Comparison of ENCODE assay signal across 21 cellular contexts in the genomic region with DNA sequence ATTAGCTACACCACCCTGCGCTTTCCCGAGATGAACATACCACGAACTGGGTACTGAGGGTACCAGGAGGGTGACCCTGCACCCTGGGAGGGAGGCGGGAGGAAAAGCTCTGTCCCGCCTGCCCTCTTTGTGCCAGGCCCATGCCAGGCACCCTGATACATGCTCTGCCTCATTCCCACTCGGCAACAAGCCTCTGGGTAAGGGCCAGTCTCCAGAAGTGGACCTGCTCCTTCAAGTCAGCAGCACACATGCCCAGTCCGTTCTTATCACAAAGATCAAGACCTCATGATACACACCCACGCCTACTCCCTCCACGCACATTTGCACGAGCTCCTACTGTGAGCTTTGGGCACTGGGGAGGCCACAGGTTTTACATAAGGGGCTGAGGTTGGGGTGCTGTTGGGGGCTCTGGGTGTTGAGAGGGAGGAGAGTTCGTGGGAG. TPM values are rescaled to one million over a fixed set of nuclear protein-coding genes. Genes with fewer than 3 reads are reported as not detected.
A peak's percentile ranks its signal among the peaks of the same experiment; 100 is the strongest.
DNase-seq lines count a peak whose midpoint lies in the region; ATAC-seq and TF ChIP-seq lines count a peak whose summit lies in the region.
"Had no signal": no experiment of that assay in that cellular context is flagged by ENCODE, and none has a peak within 500 bp of the region (broad histone marks: within the 10 kb centered on the region; RNA-seq: fewer than 3 reads in every experiment).

No MANE protein-coding gene starts in this region.

- no peak for TF ChIP-seq POLR2A in testis (IDR thresholded peaks at IDR 0.05)

- no peaks in the 10 kb centered on the region for H3K36me3 ChIP-seq in testis (ENCODE audit: low read depth, missing control alignments)
- H3K36me3 ChIP-seq in HAP-1 (replicated peaks), result no peaks in the 10 kb centered on the region
- H3K36me3 ChIP-seq: breast epithelium, neutrophil had no signal

- H3K36me3 Mint-ChIP-seq in activated naive CD4-positive, alpha-beta T cell treated with anti-CD3 and anti-CD28 coated beads, Interleukin-2, amount 50 U/mL, for 72 hours, result no peaks in the 10 kb centered on the region
- H3K36me3 Mint-ChIP-seq in activated B cell treated with CpG ODN at 0.5 μM for 24 hours (ENCODE audit: low read depth), result peaks cover 71% of the 10 kb centered on the region
- peaks cover 26% of the 10 kb centered on the region for H3K36me3 Mint-ChIP-seq in memory B cell

- peak overlapping the region; percentile 97 to 99 for H3K27ac Mint-ChIP-seq in activated naive CD4-positive, alpha-beta T cell treated with anti-CD3 and anti-CD28 coated beads, Interleukin-2, amount 50 U/mL, for 72 hours
- H3K27ac Mint-ChIP-seq in activated B cell treated with CpG ODN at 0.5 μM for 24 hours (peak overlapping the region; percentile 98), memory B cell (peak overlapping the region; percentile 97)

- peaks cover 5% of the 10 kb centered on the region for H3K4me1 ChIP-seq in testis
- H3K4me1 ChIP-seq in HAP-1, result no peaks in the 10 kb centered on the region
- H3K4me1 ChIP-seq: breast epithelium had no signal

- no peak overlapping the region for H3K27ac ChIP-seq in testis
- H3K27ac ChIP-seq: breast epithelium, neutrophil had no signal

- H3K4me3 Mint-ChIP-seq in activated B cell treated with CpG ODN at 0.5 μM for 24 hours, result peak overlapping the region; percentile 74
- peak overlapping the region; percentile 67 for H3K4me3 Mint-ChIP-seq in memory B cell

- no peak for TF ChIP-seq CTCF in activated B cell treated with CpG ODN at 0.5 μM for 24 hours (IDR thresholded peaks at IDR 0.05)
- TF ChIP-seq CTCF in testis (IDR thresholded peaks at IDR 0.05), result no peak

- H3K4me3 ChIP-seq in testis (no peak overlapping the region), HAP-1 (no peak overlapping the region)
- H3K4me3 ChIP-seq: breast epithelium had no signal

- H3K9me3 ChIP-seq in testis (no peaks in the 10 kb centered on the region), HAP-1 (no peaks in the 10 kb centered on the region)
- H3K9me3 ChIP-seq: breast epithelium, neutrophil had no signal

- POLR2A ChIA-PET in activated B cell treated with CpG ODN at 0.5 μM for 24 hours (lab: Charles Lee), result interaction anchor here (0.9 to 11.2 kb wide), 11 partner anchors 14 to 204 kb away, joined by 3 to 645 read pairs (median 23); a partner anchor contains a TSS

- peaks cover 2% of the 10 kb centered on the region for H3K27me3 Mint-ChIP-seq in activated B cell treated with CpG ODN at 0.5 μM for 24 hours
- H3K27me3 Mint-ChIP-seq in memory B cell, result no peaks in the 10 kb centered on the region

- H3K27me3 ChIP-seq in testis (no peaks in the 10 kb centered on the region), HAP-1 (ENCODE audit: low read depth) (peaks cover 33% of the 10 kb centered on the region)
- H3K27me3 ChIP-seq: breast epithelium had no signal

- intact Hi-C loops in activated B cell treated with CpG ODN at 0.5 μM for 24 hours (cut with micrococcal nuclease) (loop anchor here (2.0 to 10.0 kb wide), 3 partner anchors 205 to 367 kb away; no protein-coding TSS in a partner anchor), testis (cut with DNase I; ENCODE audit: low total_unique reads) (no loop called here)

- ATAC-seq in activated naive CD4-positive, alpha-beta T cell treated with anti-CD3 and anti-CD28 coated beads, Interleukin-2, amount 50 U/mL, for 72 hours, result no peak
- ATAC-seq in activated B cell treated with CpG ODN at 0.5 μM for 24 hours (ENCODE audit: low read depth), result no peak
- no peak for ATAC-seq in memory B cell (ENCODE audit: low read depth)
- no peak for ATAC-seq in GM19452 (IDR thresholded peaks at IDR 0.05; ENCODE audit: unreplicated experiment)
- ATAC-seq in HG03139 (IDR thresholded peaks at IDR 0.05; ENCODE audit: unreplicated experiment), result no peak
- ATAC-seq: HCT116, Panc1 had no signal

- H3K9me3 Mint-ChIP-seq in activated naive CD4-positive, alpha-beta T cell treated with anti-CD3 and anti-CD28 coated beads, Interleukin-2, amount 50 U/mL, for 72 hours, result no peaks in the 10 kb centered on the region
- H3K9me3 Mint-ChIP-seq in activated B cell treated with CpG ODN at 0.5 μM for 24 hours (no peaks in the 10 kb centered on the region), memory B cell (no peaks in the 10 kb centered on the region)

- H3K4me1 Mint-ChIP-seq in activated B cell treated with CpG ODN at 0.5 μM for 24 hours (peaks cover 93% of the 10 kb centered on the region), memory B cell (peaks cover 70% of the 10 kb centered on the region)

- in situ Hi-C loops in HAP-1 (cut with MboI; ENCODE audit: low sequenced_read_pairs), result no loop called here

- DNase-seq in activated naive CD4-positive, alpha-beta T cell treated with anti-CD3 and anti-CD28 coated beads, Interleukin-2, amount 50 U/mL, for 72 hours (ENCODE audit: low spot score in 2 of 2), result no peak
- DNase-seq in activated naive CD4-positive, alpha-beta T cell treated with anti-CD3 and anti-CD28 coated beads, Interleukin-2, amount 50 U/mL, for 16 hours, result no peak
- DNase-seq in activated B cell treated with CpG ODN at 0.5 μM for 24 hours, result no peak
- DNase-seq in memory B cell (ENCODE audit: low spot score in 2 of 2), result no peak
- DNase-seq in testis, result peak; percentile 4
- no peak for DNase-seq in HAP-1 (ENCODE audit: low spot score in 2 of 2)
- DNase-seq: activated CD4-positive, alpha-beta T cell treated with anti-CD3 and anti-CD28 coated beads for 1 hour; DMS153; effector memory CD4-positive, alpha-beta T cell; NCI-H187; NCI-H526; stimulated activated naive CD4-positive, alpha-beta T cell treated with Interleukin-2 at 50 U/mL for 16 hours had no signal

- CTCF ChIA-PET in activated B cell treated with CpG ODN at 0.5 μM for 24 hours (lab: Charles Lee), result interaction anchor here (0.8 to 2.4 kb wide), 2 partner anchors 11 to 15 kb away, joined by 5 to 7 read pairs; no protein-coding TSS in a partner anchor

- 84 to 86% methylated on average over 7 to 11 of the region's 11 CpGs for WGBS in testis, 2 donors

RNA-seq across cellular contexts. Expression of a gene that starts 2.0 kb away (rescaled TPM):
- total RNA-seq in activated naive CD4-positive, alpha-beta T cell treated with anti-CD3 and anti-CD28 coated beads, Interleukin-2, amount 50 U/mL, for 72 hours, result 1 to 10 TPM in 1 of 2 donors, under 1 TPM in 1; 0.23 to 1.5 TPM
- total RNA-seq in activated B cell treated with CpG ODN at 0.5 μM for 24 hours (5.1 and 6.0 TPM in 2 replicates), testis (under 1 TPM; 0.31 to 0.81 TPM)
- 0.26 TPM for polyA plus RNA-seq in testis (ENCODE audit: insufficient read depth, low read depth, low replicate concordance)
- total RNA-seq: breast epithelium, LHCN-M2, lung microvascular endothelial cell, skeletal muscle tissue had no signal

RNA-seq across cellular contexts. Expression of a gene that starts 12.6 kb away (rescaled TPM):
- 1 to 10 TPM; 1.4 to 5.1 TPM for total RNA-seq in activated naive CD4-positive, alpha-beta T cell treated with anti-CD3 and anti-CD28 coated beads, Interleukin-2, amount 50 U/mL, for 72 hours
- total RNA-seq in activated B cell treated with CpG ODN at 0.5 μM for 24 hours (0.16 TPM in 1 of 2 replicates, not detected in the other), testis (under 1 TPM; 0.25 to 0.47 TPM)
- not detected for polyA plus RNA-seq in testis (ENCODE audit: insufficient read depth, low read depth, low replicate concordance)
- total RNA-seq: LHCN-M2, skeletal muscle tissue had no signal

RNA-seq across cellular contexts. Expression of a gene that starts 16.7 kb away (rescaled TPM):
- 10 to 100 TPM in 1 of 2 donors, 1 to 10 TPM in 1; 7.0 to 48.2 TPM for total RNA-seq in activated naive CD4-positive, alpha-beta T cell treated with anti-CD3 and anti-CD28 coated beads, Interleukin-2, amount 50 U/mL, for 72 hours
- total RNA-seq in activated B cell treated with CpG ODN at 0.5 μM for 24 hours (920 and 1,096 TPM in 2 replicates), testis (10 to 100 TPM; 15.0 TPM)
- 10.1 TPM for polyA plus RNA-seq in testis (ENCODE audit: insufficient read depth, low read depth, low replicate concordance)
- total RNA-seq: lung microvascular endothelial cell had no signal

RNA-seq across cellular contexts. Expression of a gene that starts 25.2 kb away (rescaled TPM):
- 1 to 10 TPM in 1 of 2 donors, under 1 TPM in 1; 0.50 to 1.8 TPM for total RNA-seq in activated naive CD4-positive, alpha-beta T cell treated with anti-CD3 and anti-CD28 coated beads, Interleukin-2, amount 50 U/mL, for 72 hours
- not detected in 2 replicates for total RNA-seq in activated B cell treated with CpG ODN at 0.5 μM for 24 hours
- not detected for total RNA-seq in testis
- polyA plus RNA-seq in testis (ENCODE audit: insufficient read depth, low read depth, low replicate concordance), result not detected
- total RNA-seq: LHCN-M2, lung microvascular endothelial cell, skeletal muscle tissue had no signal

RNA-seq across cellular contexts. Expression of a gene that starts 53.7 kb away (rescaled TPM):
- total RNA-seq in activated naive CD4-positive, alpha-beta T cell treated with anti-CD3 and anti-CD28 coated beads, Interleukin-2, amount 50 U/mL, for 72 hours, result 1 to 10 TPM in 1 of 2 donors, under 1 TPM in 1; 0.61 to 1.7 TPM
- 0.22 and 0.31 TPM in 2 replicates for total RNA-seq in activated B cell treated with CpG ODN at 0.5 μM for 24 hours
- total RNA-seq in testis, result 10 to 100 TPM; 10.8 to 18.4 TPM
- 5.4 TPM for polyA plus RNA-seq in testis (ENCODE audit: insufficient read depth, low read depth, low replicate concordance)
- total RNA-seq: LHCN-M2, lung microvascular endothelial cell had no signal

Comparison
In these comparisons a context has a peak if more than half of its experiments do, and no peak if none do; other contexts are left out.
1. RNA of a gene that starts 16.7 kb away (total RNA-seq): 920 to 1,096 TPM in activated B cell treated with CpG ODN at 0.5 μM for 24 hours; 7.0 to 48.2 TPM in activated naive CD4-positive, alpha-beta T cell treated with anti-CD3 and anti-CD28 coated beads, Interleukin-2, amount 50 U/mL, for 72 hours and 15.0 TPM in testis; every median in the first group is over 10 times any median in the second.
2. Peak in every context shown above with its lines, with median percentiles within 50 percentile points of each other: H3K27ac Mint-ChIP-seq.